In the genomic region with DNA sequence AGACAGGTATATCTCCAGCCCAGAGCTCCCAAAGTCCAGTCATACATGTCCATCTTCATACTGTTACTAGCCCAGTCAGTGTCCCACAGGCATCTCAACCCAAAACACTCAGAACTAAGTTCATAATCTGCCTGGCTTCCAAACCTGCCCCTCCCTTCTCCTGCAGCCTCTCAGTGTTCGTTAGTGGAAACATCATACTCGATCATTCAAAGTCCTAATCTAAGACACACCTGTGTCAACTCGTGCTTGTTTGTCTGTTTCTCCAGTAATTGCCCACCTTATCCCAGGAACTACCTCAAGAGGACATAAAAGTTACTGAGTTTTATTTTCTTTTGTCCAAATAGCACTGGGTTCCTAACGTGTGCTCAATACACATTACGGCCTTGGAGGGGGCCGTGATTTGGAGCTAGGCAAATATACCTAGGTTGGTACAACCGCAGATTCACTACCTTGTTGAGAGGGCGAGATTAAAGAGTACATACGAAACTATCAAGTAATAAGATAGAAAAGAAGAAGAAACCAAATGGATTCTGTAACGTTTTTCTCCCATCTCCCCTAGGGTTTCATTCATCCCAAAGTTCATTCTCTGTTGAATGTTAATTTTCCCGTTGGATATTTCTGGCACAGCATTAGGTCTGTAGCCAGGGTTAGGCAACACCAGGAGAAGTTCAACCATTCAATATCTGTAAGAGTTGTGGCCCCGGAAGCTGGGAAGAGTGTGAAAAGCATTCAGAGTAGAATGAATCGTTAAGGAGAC, we compare ENCODE assay signal across 1 cellular context.
TF ChIP-seq lines count a peak whose summit lies in the region.

No MANE protein-coding gene starts in this region.

TF ChIP-seq in HepG2, 621 proteins besides CTCF, POLR2A, EP300 and RAD21 (continued from another document and continues in another):
- TF ChIP-seq, protein P1, sequence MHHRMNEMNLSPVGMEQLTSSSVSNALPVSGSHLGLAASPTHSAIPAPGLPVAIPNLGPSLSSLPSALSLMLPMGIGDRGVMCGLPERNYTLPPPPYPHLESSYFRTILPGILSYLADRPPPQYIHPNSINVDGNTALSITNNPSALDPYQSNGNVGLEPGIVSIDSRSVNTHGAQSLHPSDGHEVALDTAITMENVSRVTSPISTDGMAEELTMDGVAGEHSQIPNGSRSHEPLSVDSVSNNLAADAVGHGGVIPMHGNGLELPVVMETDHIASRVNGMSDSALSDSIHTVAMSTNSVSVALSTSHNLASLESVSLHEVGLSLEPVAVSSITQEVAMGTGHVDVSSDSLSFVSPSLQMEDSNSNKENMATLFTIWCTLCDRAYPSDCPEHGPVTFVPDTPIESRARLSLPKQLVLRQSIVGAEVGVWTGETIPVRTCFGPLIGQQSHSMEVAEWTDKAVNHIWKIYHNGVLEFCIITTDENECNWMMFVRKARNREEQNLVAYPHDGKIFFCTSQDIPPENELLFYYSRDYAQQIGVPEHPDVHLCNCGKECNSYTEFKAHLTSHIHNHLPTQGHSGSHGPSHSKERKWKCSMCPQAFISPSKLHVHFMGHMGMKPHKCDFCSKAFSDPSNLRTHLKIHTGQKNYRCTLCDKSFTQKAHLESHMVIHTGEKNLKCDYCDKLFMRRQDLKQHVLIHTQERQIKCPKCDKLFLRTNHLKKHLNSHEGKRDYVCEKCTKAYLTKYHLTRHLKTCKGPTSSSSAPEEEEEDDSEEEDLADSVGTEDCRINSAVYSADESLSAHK (CRISPR knock-in tag; IDR thresholded peaks at IDR 0.05; ENCODE audit: borderline replicate concordance) = no peak
- TF ChIP-seq KLF16 (CRISPR knock-in tag; IDR thresholded peaks at IDR 0.05) = 0 out of 4 replicates have a peak, but pooled peaks of 1 of the 2 experiments have one; percentile 43
- TF ChIP-seq, protein P2, sequence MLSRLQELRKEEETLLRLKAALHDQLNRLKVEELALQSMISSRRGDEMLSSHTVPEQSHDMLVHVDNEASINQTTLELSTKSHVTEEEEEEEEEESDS (CRISPR knock-in tag; IDR thresholded peaks at IDR 0.05; ENCODE audit: borderline replicate concordance) = no peak
- no peak for TF ChIP-seq RBAK (CRISPR knock-in tag; IDR thresholded peaks at IDR 0.05)
- no peak for TF ChIP-seq MEIS2 (CRISPR knock-in tag; IDR thresholded peaks at IDR 0.05)
- no peak for TF ChIP-seq HCFC1 (IDR thresholded peaks at IDR 0.05; ENCODE audit: low read depth, low read length)
- TF ChIP-seq HOXA7 (CRISPR knock-in tag; IDR thresholded peaks at IDR 0.05) = no peak
- no peak for TF ChIP-seq XBP1 (CRISPR knock-in tag; IDR thresholded peaks at IDR 0.05)
- TF ChIP-seq PCBP1 (IDR thresholded peaks at IDR 0.05; ENCODE audit: borderline replicate concordance, low read depth, low read length) = no peak
- no peak for TF ChIP-seq POGZ (CRISPR knock-in tag; IDR thresholded peaks at IDR 0.05)
- TF ChIP-seq, protein P3, sequence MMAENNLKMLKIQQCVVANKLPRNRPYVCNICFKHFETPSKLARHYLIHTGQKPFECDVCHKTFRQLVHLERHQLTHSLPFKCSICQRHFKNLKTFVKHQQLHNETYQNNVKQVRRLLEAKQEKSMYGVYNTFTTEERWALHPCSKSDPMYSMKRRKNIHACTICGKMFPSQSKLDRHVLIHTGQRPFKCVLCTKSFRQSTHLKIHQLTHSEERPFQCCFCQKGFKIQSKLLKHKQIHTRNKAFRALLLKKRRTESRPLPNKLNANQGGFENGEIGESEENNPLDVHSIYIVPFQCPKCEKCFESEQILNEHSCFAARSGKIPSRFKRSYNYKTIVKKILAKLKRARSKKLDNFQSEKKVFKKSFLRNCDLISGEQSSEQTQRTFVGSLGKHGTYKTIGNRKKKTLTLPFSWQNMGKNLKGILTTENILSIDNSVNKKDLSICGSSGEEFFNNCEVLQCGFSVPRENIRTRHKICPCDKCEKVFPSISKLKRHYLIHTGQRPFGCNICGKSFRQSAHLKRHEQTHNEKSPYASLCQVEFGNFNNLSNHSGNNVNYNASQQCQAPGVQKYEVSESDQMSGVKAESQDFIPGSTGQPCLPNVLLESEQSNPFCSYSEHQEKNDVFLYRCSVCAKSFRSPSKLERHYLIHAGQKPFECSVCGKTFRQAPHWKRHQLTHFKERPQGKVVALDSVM (CRISPR knock-in tag; IDR thresholded peaks at IDR 0.05) = no peak
- 0 out of 2 replicates have a peak, but pooled peaks have one; percentile 30 for TF ChIP-seq WIZ (CRISPR knock-in tag; IDR thresholded peaks at IDR 0.05)
- TF ChIP-seq ZNF30 (CRISPR knock-in tag; IDR thresholded peaks at IDR 0.05) = no peak
- no peak for TF ChIP-seq KDM6A (CRISPR knock-in tag; IDR thresholded peaks at IDR 0.05; ENCODE audit: low read depth)
- TF ChIP-seq, protein P4, sequence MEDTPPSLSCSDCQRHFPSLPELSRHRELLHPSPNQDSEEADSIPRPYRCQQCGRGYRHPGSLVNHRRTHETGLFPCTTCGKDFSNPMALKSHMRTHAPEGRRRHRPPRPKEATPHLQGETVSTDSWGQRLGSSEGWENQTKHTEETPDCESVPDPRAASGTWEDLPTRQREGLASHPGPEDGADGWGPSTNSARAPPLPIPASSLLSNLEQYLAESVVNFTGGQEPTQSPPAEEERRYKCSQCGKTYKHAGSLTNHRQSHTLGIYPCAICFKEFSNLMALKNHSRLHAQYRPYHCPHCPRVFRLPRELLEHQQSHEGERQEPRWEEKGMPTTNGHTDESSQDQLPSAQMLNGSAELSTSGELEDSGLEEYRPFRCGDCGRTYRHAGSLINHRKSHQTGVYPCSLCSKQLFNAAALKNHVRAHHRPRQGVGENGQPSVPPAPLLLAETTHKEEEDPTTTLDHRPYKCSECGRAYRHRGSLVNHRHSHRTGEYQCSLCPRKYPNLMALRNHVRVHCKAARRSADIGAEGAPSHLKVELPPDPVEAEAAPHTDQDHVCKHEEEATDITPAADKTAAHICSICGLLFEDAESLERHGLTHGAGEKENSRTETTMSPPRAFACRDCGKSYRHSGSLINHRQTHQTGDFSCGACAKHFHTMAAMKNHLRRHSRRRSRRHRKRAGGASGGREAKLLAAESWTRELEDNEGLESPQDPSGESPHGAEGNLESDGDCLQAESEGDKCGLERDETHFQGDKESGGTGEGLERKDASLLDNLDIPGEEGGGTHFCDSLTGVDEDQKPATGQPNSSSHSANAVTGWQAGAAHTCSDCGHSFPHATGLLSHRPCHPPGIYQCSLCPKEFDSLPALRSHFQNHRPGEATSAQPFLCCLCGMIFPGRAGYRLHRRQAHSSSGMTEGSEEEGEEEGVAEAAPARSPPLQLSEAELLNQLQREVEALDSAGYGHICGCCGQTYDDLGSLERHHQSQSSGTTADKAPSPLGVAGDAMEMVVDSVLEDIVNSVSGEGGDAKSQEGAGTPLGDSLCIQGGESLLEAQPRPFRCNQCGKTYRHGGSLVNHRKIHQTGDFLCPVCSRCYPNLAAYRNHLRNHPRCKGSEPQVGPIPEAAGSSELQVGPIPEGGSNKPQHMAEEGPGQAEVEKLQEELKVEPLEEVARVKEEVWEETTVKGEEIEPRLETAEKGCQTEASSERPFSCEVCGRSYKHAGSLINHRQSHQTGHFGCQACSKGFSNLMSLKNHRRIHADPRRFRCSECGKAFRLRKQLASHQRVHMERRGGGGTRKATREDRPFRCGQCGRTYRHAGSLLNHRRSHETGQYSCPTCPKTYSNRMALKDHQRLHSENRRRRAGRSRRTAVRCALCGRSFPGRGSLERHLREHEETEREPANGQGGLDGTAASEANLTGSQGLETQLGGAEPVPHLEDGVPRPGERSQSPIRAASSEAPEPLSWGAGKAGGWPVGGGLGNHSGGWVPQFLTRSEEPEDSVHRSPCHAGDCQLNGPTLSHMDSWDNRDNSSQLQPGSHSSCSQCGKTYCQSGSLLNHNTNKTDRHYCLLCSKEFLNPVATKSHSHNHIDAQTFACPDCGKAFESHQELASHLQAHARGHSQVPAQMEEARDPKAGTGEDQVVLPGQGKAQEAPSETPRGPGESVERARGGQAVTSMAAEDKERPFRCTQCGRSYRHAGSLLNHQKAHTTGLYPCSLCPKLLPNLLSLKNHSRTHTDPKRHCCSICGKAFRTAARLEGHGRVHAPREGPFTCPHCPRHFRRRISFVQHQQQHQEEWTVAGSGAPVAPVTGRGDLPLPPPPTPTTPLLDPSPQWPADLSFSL (CRISPR knock-in tag; IDR thresholded peaks at IDR 0.05) = 0 out of 2 replicates have a peak, but pooled peaks have one; percentile 50
- TF ChIP-seq, protein P5, sequence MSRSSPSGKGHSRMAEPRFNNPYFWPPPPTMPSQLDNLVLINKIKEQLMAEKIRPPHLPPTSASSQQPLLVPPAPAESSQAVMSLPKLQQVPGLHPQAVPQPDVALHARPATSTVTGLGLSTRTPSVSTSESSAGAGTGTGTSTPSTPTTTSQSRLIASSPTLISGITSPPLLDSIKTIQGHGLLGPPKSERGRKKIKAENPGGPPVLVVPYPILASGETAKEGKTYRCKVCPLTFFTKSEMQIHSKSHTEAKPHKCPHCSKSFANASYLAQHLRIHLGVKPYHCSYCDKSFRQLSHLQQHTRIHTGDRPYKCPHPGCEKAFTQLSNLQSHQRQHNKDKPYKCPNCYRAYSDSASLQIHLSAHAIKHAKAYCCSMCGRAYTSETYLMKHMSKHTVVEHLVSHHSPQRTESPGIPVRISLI (CRISPR knock-in tag; IDR thresholded peaks at IDR 0.05; ENCODE audit: borderline replicate concordance) = no peak
- TF ChIP-seq PPARG (CRISPR knock-in tag; conservative IDR thresholded peaks at IDR 0.05) = no peak
- TF ChIP-seq, protein P6, sequence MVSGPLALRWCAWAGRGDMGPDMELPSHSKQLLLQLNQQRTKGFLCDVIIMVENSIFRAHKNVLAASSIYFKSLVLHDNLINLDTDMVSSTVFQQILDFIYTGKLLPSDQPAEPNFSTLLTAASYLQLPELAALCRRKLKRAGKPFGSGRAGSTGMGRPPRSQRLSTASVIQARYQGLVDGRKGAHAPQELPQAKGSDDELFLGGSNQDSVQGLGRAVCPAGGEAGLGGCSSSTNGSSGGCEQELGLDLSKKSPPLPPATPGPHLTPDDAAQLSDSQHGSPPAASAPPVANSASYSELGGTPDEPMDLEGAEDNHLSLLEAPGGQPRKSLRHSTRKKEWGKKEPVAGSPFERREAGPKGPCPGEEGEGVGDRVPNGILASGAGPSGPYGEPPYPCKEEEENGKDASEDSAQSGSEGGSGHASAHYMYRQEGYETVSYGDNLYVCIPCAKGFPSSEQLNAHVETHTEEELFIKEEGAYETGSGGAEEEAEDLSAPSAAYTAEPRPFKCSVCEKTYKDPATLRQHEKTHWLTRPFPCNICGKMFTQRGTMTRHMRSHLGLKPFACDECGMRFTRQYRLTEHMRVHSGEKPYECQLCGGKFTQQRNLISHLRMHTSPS (CRISPR knock-in tag; IDR thresholded peaks at IDR 0.05; ENCODE audit: low read depth) = no peak
- TF ChIP-seq, protein P7, sequence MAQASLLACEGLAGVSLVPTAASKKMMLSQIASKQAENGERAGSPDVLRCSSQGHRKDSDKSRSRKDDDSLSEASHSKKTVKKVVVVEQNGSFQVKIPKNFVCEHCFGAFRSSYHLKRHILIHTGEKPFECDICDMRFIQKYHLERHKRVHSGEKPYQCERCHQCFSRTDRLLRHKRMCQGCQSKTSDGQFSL (CRISPR knock-in tag; IDR thresholded peaks at IDR 0.05) = no peak
- no peak for TF ChIP-seq REL (CRISPR knock-in tag; conservative IDR thresholded peaks at IDR 0.05)
- no peak for TF ChIP-seq RARA (CRISPR knock-in tag; IDR thresholded peaks at IDR 0.05)
- TF ChIP-seq, protein P8, sequence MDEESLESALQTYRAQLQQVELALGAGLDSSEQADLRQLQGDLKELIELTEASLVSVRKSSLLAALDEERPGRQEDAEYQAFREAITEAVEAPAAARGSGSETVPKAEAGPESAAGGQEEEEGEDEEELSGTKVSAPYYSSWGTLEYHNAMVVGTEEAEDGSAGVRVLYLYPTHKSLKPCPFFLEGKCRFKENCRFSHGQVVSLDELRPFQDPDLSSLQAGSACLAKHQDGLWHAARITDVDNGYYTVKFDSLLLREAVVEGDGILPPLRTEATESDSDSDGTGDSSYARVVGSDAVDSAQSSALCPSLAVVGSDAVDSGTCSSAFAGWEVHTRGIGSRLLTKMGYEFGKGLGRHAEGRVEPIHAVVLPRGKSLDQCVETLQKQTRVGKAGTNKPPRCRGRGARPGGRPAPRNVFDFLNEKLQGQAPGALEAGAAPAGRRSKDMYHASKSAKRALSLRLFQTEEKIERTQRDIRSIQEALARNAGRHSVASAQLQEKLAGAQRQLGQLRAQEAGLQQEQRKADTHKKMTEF (CRISPR knock-in tag; IDR thresholded peaks at IDR 0.05) = 0 out of 2 replicates have a peak, but pooled peaks have one; percentile 32
- TF ChIP-seq ZNF138 (CRISPR knock-in tag; IDR thresholded peaks at IDR 0.05; ENCODE audit: low read depth) = no peak
- no peak for TF ChIP-seq SMAD3 (CRISPR knock-in tag; IDR thresholded peaks at IDR 0.05)
- TF ChIP-seq GATAD2A (CRISPR knock-in tag; IDR thresholded peaks at IDR 0.05) = 0 out of 2 replicates have a peak, but pooled peaks have one; percentile 26
- TF ChIP-seq ZMYM4 (CRISPR knock-in tag; IDR thresholded peaks at IDR 0.05) = 0 out of 2 replicates have a peak, but pooled peaks have one; percentile 23
- TF ChIP-seq, protein P9, sequence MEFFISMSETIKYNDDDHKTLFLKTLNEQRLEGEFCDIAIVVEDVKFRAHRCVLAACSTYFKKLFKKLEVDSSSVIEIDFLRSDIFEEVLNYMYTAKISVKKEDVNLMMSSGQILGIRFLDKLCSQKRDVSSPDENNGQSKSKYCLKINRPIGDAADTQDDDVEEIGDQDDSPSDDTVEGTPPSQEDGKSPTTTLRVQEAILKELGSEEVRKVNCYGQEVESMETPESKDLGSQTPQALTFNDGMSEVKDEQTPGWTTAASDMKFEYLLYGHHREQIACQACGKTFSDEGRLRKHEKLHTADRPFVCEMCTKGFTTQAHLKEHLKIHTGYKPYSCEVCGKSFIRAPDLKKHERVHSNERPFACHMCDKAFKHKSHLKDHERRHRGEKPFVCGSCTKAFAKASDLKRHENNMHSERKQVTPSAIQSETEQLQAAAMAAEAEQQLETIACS (CRISPR knock-in tag; IDR thresholded peaks at IDR 0.05) = no peak
- no peak for TF ChIP-seq SP4 (CRISPR knock-in tag; IDR thresholded peaks at IDR 0.05)
- 0 out of 2 replicates have a peak, but pooled peaks have one; percentile 46 for TF ChIP-seq ZBTB20 (CRISPR knock-in tag; IDR thresholded peaks at IDR 0.05; ENCODE audit: borderline replicate concordance, low read depth)
- TF ChIP-seq THYN1 (CRISPR knock-in tag; IDR thresholded peaks at IDR 0.05; ENCODE audit: borderline replicate concordance, low read depth) = no peak
- TF ChIP-seq ZNF549 (CRISPR knock-in tag; IDR thresholded peaks at IDR 0.05) = no peak
- peak; percentile 71; the same call in 1 of the 2 replicates for TF ChIP-seq CEBPB (IDR thresholded peaks at IDR 0.05; ENCODE audit: borderline replicate concordance, low read depth, low read length)
- TF ChIP-seq, protein P10, sequence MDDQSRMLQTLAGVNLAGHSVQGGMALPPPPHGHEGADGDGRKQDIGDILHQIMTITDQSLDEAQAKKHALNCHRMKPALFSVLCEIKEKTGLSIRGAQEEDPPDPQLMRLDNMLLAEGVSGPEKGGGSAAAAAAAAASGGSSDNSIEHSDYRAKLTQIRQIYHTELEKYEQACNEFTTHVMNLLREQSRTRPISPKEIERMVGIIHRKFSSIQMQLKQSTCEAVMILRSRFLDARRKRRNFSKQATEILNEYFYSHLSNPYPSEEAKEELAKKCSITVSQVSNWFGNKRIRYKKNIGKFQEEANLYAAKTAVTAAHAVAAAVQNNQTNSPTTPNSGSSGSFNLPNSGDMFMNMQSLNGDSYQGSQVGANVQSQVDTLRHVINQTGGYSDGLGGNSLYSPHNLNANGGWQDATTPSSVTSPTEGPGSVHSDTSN (CRISPR knock-in tag; IDR thresholded peaks at IDR 0.05; ENCODE audit: borderline replicate concordance) = no peak
- no peak for TF ChIP-seq ZNF720 (CRISPR knock-in tag; IDR thresholded peaks at IDR 0.05)
- no peak for TF ChIP-seq MZF1 (CRISPR knock-in tag; IDR thresholded peaks at IDR 0.05; ENCODE audit: borderline replicate concordance)
- no peak for TF ChIP-seq BORCS8-MEF2B (CRISPR knock-in tag; IDR thresholded peaks at IDR 0.05)
- TF ChIP-seq SALL1 (CRISPR knock-in tag; IDR thresholded peaks at IDR 0.05) = 0 out of 2 replicates have a peak, but pooled peaks have one; percentile 30
- TF ChIP-seq ZNF468 (CRISPR knock-in tag; IDR thresholded peaks at IDR 0.05) = no peak
- no peak for TF ChIP-seq MAFK (conservative IDR thresholded peaks at IDR 0.05 in 1 of 2, IDR thresholded peaks at IDR 0.05 in 1 of 2; ENCODE audit: low read length in 2 of 2)
- no peak for TF ChIP-seq ZNF441 (CRISPR knock-in tag; IDR thresholded peaks at IDR 0.05; ENCODE audit: borderline replicate concordance)
- TF ChIP-seq ELF1 (CRISPR knock-in tag; IDR thresholded peaks at IDR 0.05) = no peak
